In genomic region chr4:46648088-46648744, GRCh38 we compare ENCODE assay signal across 8 cellular contexts.
A peak's percentile ranks its signal among the peaks of the same experiment; 100 is the strongest.
DNase-seq lines count a peak whose midpoint lies in the region; ATAC-seq and TF ChIP-seq lines count a peak whose summit lies in the region.

No MANE protein-coding gene starts in this region.

- H3K4me3 ChIP-seq in GM06990 (replicated peaks; ENCODE audit: low read depth, low read length) (no peak overlapping the region), iPS DF 6.9 (ENCODE audit: low read length) (no peak overlapping the region), dorsolateral prefrontal cortex (no peak overlapping the region)

- ATAC-seq in GM19468 (IDR thresholded peaks at IDR 0.05; ENCODE audit: extremely low read depth, unreplicated experiment) (peak; percentile 63), HG03442 (IDR thresholded peaks at IDR 0.05; ENCODE audit: unreplicated experiment) (peak; percentile 98)

- H3K9me3 ChIP-seq in iPS DF 6.9 (ENCODE audit: control insufficient read depth, insufficient read depth, low read length) = no peaks in the 10 kb centered on the region; the same call in 1 of the 2 replicates

- no peak overlapping the region for H3K27ac ChIP-seq in iPS DF 6.9 (ENCODE audit: low read length)
- no peak overlapping the region for H3K27ac ChIP-seq in dorsolateral prefrontal cortex

- H3K36me3 ChIP-seq in GM06990 (ENCODE audit: control insufficient read depth, insufficient read depth, low read length) = no peaks in the 10 kb centered on the region
- H3K36me3 ChIP-seq in iPS DF 6.9 (ENCODE audit: control insufficient read depth, insufficient read depth, low read length) = no peaks in the 10 kb centered on the region

- intact Hi-C loops in dorsolateral prefrontal cortex (cut with DNase I) = no loop called here

- DNase-seq in GM06990 (ENCODE audit: extremely low read depth, insufficient read length) = no peak
- DNase-seq in RPMI8226 = peak; percentile 22
- DNase-seq in iPS DF 6.9 (ENCODE audit: low read depth, low spot score) = peak; percentile 29
- no peak for DNase-seq in stimulated activated naive CD4-positive, alpha-beta T cell treated with Interleukin-2 at 50 U/mL for 16 hours (lab: John Stamatoyannopoulos, UW)
- DNase-seq in effector CD4-positive, alpha-beta T cell = no peak
- no peak for DNase-seq in dorsolateral prefrontal cortex

- no peaks in the 10 kb centered on the region for H3K27me3 ChIP-seq in GM06990 (replicated peaks; ENCODE audit: control insufficient read depth, insufficient read depth, low read length)
- no peaks in the 10 kb centered on the region for H3K27me3 ChIP-seq in iPS DF 6.9 (ENCODE audit: control insufficient read depth, insufficient read depth, low read length)
- no peaks in the 10 kb centered on the region for H3K27me3 ChIP-seq in dorsolateral prefrontal cortex

- no CpG with 5 or more reads among the region's 2 CpGs for WGBS in iPS DF 6.9 (ENCODE audit: insufficient coverage, insufficient read length)

- TF ChIP-seq CTCF in GM06990 (IDR thresholded peaks at IDR 0.05; ENCODE audit: insufficient read depth, low read length, poor library complexity, severe bottlenecking) (peak; percentile 87), dorsolateral prefrontal cortex (IDR thresholded peaks at IDR 0.05 in 54 of 56, conservative IDR thresholded peaks at IDR 0.05 in 2 of 56; ENCODE audit: low read depth in 1 of 56, partially characterized antibody in 56 of 56) (peak in 7 of 56 donors; percentile 11 to 26 (median 15))

- no peaks in the 10 kb centered on the region for H3K4me1 ChIP-seq in iPS DF 6.9 (ENCODE audit: control insufficient read depth, insufficient read depth, low read length)

Comparison
In these comparisons a context has a peak if more than half of its experiments do, and no peak if none do; other contexts are left out.
1. DNase-seq: peak in RPMI8226 (single experiment) and iPS DF 6.9 (single experiment); none in GM06990 (single experiment), stimulated activated naive CD4-positive, alpha-beta T cell treated with Interleukin-2 at 50 U/mL for 16 hours (single experiment), effector CD4-positive, alpha-beta T cell (single experiment) and dorsolateral prefrontal cortex (0 of 10).